1 cellular context compared by ENCODE assay signal in the genomic region with DNA sequence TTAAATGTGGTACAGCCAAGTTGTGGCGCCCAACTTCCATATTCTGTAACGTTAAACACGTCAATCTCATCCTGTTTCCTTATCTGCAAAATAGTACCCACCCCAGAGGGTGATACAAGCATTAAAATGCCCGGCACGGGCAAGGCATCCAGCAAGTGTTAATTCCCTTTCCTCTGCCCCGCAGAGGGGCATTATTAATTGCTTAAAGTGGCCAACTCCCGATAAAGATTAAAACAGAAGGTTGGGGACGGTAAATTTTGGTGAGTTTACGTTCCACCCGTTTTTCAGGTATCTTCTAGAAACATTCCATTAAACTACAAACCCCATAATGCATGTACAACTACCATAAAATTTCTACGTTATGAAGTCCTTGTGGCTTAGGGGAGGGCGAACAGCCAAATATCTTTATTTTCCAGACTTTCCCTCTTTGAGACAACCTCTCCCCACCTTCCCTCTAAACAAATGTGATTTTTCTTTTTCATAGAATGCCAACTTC.
TF ChIP-seq lines count a peak whose summit lies in the region.

No MANE protein-coding gene starts in this region.

TF ChIP-seq in HepG2, 621 proteins besides CTCF, POLR2A, EP300 and RAD21 (continued from another document):
- TF ChIP-seq FIP1L1 (IDR thresholded peaks at IDR 0.05; ENCODE audit: borderline replicate concordance, insufficient read depth, low read depth, low read length) (no peak), ZNF775 (CRISPR knock-in tag; IDR thresholded peaks at IDR 0.05; ENCODE audit: borderline replicate concordance) (no peak), HES4 (CRISPR knock-in tag; IDR thresholded peaks at IDR 0.05; ENCODE audit: borderline replicate concordance) (no peak), ELF1 (CRISPR knock-in tag; IDR thresholded peaks at IDR 0.05) (no peak), CREB1 (IDR thresholded peaks at IDR 0.05) (no peak), CREB1 (CRISPR knock-in tag; IDR thresholded peaks at IDR 0.05) (0 out of 2 replicates have a peak, but pooled peaks have one; percentile 10), RAD51 (IDR thresholded peaks at IDR 0.05; ENCODE audit: borderline replicate concordance) (no peak), ZNF883 (CRISPR knock-in tag; IDR thresholded peaks at IDR 0.05; ENCODE audit: not compliant biosample characterization) (no peak), SMYD3 (CRISPR knock-in tag; IDR thresholded peaks at IDR 0.05) (no peak), KLF15 (CRISPR knock-in tag; IDR thresholded peaks at IDR 0.05; ENCODE audit: borderline replicate concordance) (no peak), U2AF1 (optimal IDR thresholded peaks at IDR 0.05; ENCODE audit: low read depth, low read length) (no peak), ERF (CRISPR knock-in tag; IDR thresholded peaks at IDR 0.05) (no peak), AKAP8 (CRISPR knock-in tag; IDR thresholded peaks at IDR 0.05) (0 out of 2 replicates have a peak, but pooled peaks have one; percentile 1), ZSCAN21 (CRISPR knock-in tag; IDR thresholded peaks at IDR 0.05; ENCODE audit: borderline replicate concordance) (no peak), THAP11 (CRISPR knock-in tag; IDR thresholded peaks at IDR 0.05) (peak; percentile 70; the same call in 1 of the 2 replicates), PAX8 (CRISPR knock-in tag; IDR thresholded peaks at IDR 0.05; ENCODE audit: borderline replicate concordance) (no peak), ARNT (IDR thresholded peaks at IDR 0.05) (no peak), KLF9 (CRISPR knock-in tag; IDR thresholded peaks at IDR 0.05; ENCODE audit: low read depth) (no peak), HCFC1 (IDR thresholded peaks at IDR 0.05; ENCODE audit: low read depth, low read length) (no peak), ZC3H4 (CRISPR knock-in tag; IDR thresholded peaks at IDR 0.05; ENCODE audit: borderline replicate concordance) (no peak), ZNF124 (CRISPR knock-in tag; IDR thresholded peaks at IDR 0.05) (no peak), ZNF430 (CRISPR knock-in tag; IDR thresholded peaks at IDR 0.05) (no peak), MIER2 (CRISPR knock-in tag; IDR thresholded peaks at IDR 0.05) (no peak), RELA (CRISPR knock-in tag; IDR thresholded peaks at IDR 0.05) (no peak), ZNF510 (CRISPR knock-in tag; IDR thresholded peaks at IDR 0.05; ENCODE audit: low read depth) (no peak), ZNF776 (CRISPR knock-in tag; IDR thresholded peaks at IDR 0.05) (no peak), PHB2 (IDR thresholded peaks at IDR 0.05; ENCODE audit: partially characterized antibody) (no peak), ZNF335 (CRISPR knock-in tag; IDR thresholded peaks at IDR 0.05) (0 out of 2 replicates have a peak, but pooled peaks have one; percentile 6), ZNF160 (CRISPR knock-in tag; IDR thresholded peaks at IDR 0.05) (no peak), TCF12 (IDR thresholded peaks at IDR 0.05) (no peak), TCF12 (CRISPR knock-in tag; IDR thresholded peaks at IDR 0.05) (no peak), ZFP90 (CRISPR knock-in tag; IDR thresholded peaks at IDR 0.05; ENCODE audit: borderline replicate concordance) (no peak), ZNF552 (CRISPR knock-in tag; IDR thresholded peaks at IDR 0.05; ENCODE audit: borderline replicate concordance) (no peak), MXD4 (CRISPR knock-in tag; IDR thresholded peaks at IDR 0.05) (no peak), KMT2B (CRISPR knock-in tag; IDR thresholded peaks at IDR 0.05) (no peak), RFX5 (IDR thresholded peaks at IDR 0.05; ENCODE audit: low read depth, low read length) (no peak), ZNF747 (CRISPR knock-in tag; IDR thresholded peaks at IDR 0.05; ENCODE audit: borderline replicate concordance) (no peak), ZNF180 (CRISPR knock-in tag; IDR thresholded peaks at IDR 0.05; ENCODE audit: borderline replicate concordance, low read depth) (no peak), SP4 (CRISPR knock-in tag; IDR thresholded peaks at IDR 0.05) (no peak)
- TF ChIP-seq, protein P1, sequence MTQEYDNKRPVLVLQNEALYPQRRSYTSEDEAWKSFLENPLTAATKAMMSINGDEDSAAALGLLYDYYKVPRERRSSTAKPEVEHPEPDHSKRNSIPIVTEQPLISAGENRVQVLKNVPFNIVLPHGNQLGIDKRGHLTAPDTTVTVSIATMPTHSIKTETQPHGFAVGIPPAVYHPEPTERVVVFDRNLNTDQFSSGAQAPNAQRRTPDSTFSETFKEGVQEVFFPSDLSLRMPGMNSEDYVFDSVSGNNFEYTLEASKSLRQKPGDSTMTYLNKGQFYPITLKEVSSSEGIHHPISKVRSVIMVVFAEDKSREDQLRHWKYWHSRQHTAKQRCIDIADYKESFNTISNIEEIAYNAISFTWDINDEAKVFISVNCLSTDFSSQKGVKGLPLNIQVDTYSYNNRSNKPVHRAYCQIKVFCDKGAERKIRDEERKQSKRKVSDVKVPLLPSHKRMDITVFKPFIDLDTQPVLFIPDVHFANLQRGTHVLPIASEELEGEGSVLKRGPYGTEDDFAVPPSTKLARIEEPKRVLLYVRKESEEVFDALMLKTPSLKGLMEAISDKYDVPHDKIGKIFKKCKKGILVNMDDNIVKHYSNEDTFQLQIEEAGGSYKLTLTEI (CRISPR knock-in tag; conservative IDR thresholded peaks at IDR 0.05): no peak
- TF ChIP-seq, protein P2, sequence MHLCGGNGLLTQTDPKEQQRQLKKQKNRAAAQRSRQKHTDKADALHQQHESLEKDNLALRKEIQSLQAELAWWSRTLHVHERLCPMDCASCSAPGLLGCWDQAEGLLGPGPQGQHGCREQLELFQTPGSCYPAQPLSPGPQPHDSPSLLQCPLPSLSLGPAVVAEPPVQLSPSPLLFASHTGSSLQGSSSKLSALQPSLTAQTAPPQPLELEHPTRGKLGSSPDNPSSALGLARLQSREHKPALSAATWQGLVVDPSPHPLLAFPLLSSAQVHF (CRISPR knock-in tag; IDR thresholded peaks at IDR 0.05): no peak
- TF ChIP-seq, protein P3, sequence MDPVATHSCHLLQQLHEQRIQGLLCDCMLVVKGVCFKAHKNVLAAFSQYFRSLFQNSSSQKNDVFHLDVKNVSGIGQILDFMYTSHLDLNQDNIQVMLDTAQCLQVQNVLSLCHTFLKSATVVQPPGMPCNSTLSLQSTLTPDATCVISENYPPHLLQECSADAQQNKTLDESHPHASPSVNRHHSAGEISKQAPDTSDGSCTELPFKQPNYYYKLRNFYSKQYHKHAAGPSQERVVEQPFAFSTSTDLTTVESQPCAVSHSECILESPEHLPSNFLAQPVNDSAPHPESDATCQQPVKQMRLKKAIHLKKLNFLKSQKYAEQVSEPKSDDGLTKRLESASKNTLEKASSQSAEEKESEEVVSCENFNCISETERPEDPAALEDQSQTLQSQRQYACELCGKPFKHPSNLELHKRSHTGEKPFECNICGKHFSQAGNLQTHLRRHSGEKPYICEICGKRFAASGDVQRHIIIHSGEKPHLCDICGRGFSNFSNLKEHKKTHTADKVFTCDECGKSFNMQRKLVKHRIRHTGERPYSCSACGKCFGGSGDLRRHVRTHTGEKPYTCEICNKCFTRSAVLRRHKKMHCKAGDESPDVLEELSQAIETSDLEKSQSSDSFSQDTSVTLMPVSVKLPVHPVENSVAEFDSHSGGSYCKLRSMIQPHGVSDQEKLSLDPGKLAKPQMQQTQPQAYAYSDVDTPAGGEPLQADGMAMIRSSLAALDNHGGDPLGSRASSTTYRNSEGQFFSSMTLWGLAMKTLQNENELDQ (CRISPR knock-in tag; IDR thresholded peaks at IDR 0.05; ENCODE audit: borderline replicate concordance): no peak
- TF ChIP-seq, protein P4, sequence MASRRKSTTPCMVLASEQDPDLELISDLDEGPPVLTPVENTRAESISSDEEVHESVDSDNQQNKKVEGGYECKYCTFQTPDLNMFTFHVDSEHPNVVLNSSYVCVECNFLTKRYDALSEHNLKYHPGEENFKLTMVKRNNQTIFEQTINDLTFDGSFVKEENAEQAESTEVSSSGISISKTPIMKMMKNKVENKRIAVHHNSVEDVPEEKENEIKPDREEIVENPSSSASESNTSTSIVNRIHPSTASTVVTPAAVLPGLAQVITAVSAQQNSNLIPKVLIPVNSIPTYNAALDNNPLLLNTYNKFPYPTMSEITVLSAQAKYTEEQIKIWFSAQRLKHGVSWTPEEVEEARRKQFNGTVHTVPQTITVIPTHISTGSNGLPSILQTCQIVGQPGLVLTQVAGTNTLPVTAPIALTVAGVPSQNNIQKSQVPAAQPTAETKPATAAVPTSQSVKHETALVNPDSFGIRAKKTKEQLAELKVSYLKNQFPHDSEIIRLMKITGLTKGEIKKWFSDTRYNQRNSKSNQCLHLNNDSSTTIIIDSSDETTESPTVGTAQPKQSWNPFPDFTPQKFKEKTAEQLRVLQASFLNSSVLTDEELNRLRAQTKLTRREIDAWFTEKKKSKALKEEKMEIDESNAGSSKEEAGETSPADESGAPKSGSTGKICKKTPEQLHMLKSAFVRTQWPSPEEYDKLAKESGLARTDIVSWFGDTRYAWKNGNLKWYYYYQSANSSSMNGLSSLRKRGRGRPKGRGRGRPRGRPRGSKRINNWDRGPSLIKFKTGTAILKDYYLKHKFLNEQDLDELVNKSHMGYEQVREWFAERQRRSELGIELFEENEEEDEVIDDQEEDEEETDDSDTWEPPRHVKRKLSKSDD (CRISPR knock-in tag; IDR thresholded peaks at IDR 0.05; ENCODE audit: low read depth): no peak
- TF ChIP-seq, protein P5, sequence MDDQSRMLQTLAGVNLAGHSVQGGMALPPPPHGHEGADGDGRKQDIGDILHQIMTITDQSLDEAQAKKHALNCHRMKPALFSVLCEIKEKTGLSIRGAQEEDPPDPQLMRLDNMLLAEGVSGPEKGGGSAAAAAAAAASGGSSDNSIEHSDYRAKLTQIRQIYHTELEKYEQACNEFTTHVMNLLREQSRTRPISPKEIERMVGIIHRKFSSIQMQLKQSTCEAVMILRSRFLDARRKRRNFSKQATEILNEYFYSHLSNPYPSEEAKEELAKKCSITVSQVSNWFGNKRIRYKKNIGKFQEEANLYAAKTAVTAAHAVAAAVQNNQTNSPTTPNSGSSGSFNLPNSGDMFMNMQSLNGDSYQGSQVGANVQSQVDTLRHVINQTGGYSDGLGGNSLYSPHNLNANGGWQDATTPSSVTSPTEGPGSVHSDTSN (CRISPR knock-in tag; IDR thresholded peaks at IDR 0.05; ENCODE audit: borderline replicate concordance): no peak
- TF ChIP-seq, protein P6, sequence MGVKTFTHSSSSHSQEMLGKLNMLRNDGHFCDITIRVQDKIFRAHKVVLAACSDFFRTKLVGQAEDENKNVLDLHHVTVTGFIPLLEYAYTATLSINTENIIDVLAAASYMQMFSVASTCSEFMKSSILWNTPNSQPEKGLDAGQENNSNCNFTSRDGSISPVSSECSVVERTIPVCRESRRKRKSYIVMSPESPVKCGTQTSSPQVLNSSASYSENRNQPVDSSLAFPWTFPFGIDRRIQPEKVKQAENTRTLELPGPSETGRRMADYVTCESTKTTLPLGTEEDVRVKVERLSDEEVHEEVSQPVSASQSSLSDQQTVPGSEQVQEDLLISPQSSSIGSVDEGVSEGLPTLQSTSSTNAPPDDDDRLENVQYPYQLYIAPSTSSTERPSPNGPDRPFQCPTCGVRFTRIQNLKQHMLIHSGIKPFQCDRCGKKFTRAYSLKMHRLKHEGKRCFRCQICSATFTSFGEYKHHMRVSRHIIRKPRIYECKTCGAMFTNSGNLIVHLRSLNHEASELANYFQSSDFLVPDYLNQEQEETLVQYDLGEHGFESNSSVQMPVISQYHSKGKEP (CRISPR knock-in tag; IDR thresholded peaks at IDR 0.05): no peak
- TF ChIP-seq, protein P7, sequence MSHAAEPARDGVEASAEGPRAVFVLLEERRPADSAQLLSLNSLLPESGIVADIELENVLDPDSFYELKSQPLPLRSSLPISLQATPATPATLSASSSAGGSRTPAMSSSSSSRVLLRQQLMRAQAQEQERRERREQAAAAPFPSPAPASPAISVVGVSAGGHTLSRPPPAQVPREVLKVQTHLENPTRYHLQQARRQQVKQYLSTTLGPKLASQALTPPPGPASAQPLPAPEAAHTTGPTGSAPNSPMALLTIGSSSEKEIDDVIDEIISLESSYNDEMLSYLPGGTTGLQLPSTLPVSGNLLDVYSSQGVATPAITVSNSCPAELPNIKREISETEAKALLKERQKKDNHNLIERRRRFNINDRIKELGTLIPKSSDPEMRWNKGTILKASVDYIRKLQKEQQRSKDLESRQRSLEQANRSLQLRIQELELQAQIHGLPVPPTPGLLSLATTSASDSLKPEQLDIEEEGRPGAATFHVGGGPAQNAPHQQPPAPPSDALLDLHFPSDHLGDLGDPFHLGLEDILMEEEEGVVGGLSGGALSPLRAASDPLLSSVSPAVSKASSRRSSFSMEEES (CRISPR knock-in tag; IDR thresholded peaks at IDR 0.05): no peak
